ENCODE assay signal across 17 cellular contexts in genomic region chr4:75142850-75143249, GRCh38.
DNase-seq lines count a peak whose midpoint lies in the region; ATAC-seq and TF ChIP-seq lines count a peak whose summit lies in the region.
"Had no signal": no experiment of that assay in that cellular context is flagged by ENCODE, and none has a peak within 500 bp of the region (broad histone marks: within the 10 kb centered on the region; RNA-seq: fewer than 3 reads in every experiment).

No MANE protein-coding gene starts in this region.

- H2AFZ ChIP-seq in fibroblast of lung (ENCODE audit: low read length) = no peak overlapping the region

- no peak overlapping the region for H3K9ac ChIP-seq in fibroblast of lung (ENCODE audit: insufficient read depth, low read length)

- intact Hi-C loops in upper lobe of right lung (cut with DNase I) = no loop called here

- H3K4me3 ChIP-seq in SJCRH30 (no peak overlapping the region), fibroblast of lung (replicated peaks in 1 of 4; ENCODE audit: control extremely low read depth in 1 of 4, insufficient read depth in 1 of 4, low read depth in 3 of 4, low read length in 4 of 4) (no peak overlapping the region), upper lobe of right lung (no peak overlapping the region)
- H3K4me3 ChIP-seq: HAP-1, right lobe of liver had no signal

- H4K20me1 ChIP-seq in fibroblast of lung (ENCODE audit: control insufficient read depth, extremely low read depth, insufficient read depth, low read length) = no peaks in the 10 kb centered on the region

- H3K9me3 ChIP-seq in SJCRH30 (replicated peaks) (no peaks in the 10 kb centered on the region), fibroblast of lung (ENCODE audit: control insufficient read depth, insufficient read depth, low read depth, low read length) (no peaks in the 10 kb centered on the region), upper lobe of right lung (no peaks in the 10 kb centered on the region)
- H3K9me3 ChIP-seq: HAP-1, right lobe of liver had no signal

- H3K79me2 ChIP-seq in fibroblast of lung (ENCODE audit: control insufficient read depth, insufficient read depth, low read length) = no peaks in the 10 kb centered on the region

- H3K4me1 ChIP-seq in SJCRH30 = no peaks in the 10 kb centered on the region; the same call in 1 of the 2 replicates
- H3K4me1 ChIP-seq in fibroblast of lung (ENCODE audit: control insufficient read depth, extremely low read depth, insufficient read depth, low read length) = no peaks in the 10 kb centered on the region
- H3K4me1 ChIP-seq in upper lobe of right lung = no peaks in the 10 kb centered on the region
- H3K4me1 ChIP-seq: foreskin keratinocyte, HAP-1, right lobe of liver had no signal

- H3K4me2 ChIP-seq in fibroblast of lung (ENCODE audit: extremely low read depth, insufficient read depth, low read length) = no peak overlapping the region

- H3K36me3 ChIP-seq in SJCRH30 (no peaks in the 10 kb centered on the region), fibroblast of lung (ENCODE audit: control insufficient read depth, insufficient read depth, low read length) (no peaks in the 10 kb centered on the region), upper lobe of right lung (no peaks in the 10 kb centered on the region)
- H3K36me3 ChIP-seq: HAP-1, right lobe of liver had no signal

- DNase-seq in HCEC 1CT = peak; percentile 1
- DNase-seq in SJCRH30 = peak; percentile 54 to 56
- peak in 1 of 2 donors; percentile 4 for DNase-seq in fibroblast of lung (ENCODE audit: low read depth in 2 of 2)
- DNase-seq in stromal cell of bone marrow (ENCODE audit: low read depth) = peak; percentile 36
- DNase-seq in UCSD-AML1 (lab: John Stamatoyannopoulos, UW; ENCODE audit: unreplicated experiment) = no peak
- DNase-seq in upper lobe of right lung = no peak
- DNase-seq: C1 segment of cervical spinal cord; NCI-H1417 treated with DMSO at 0.1 percent for 48 hours; NCI-H510A; right lobe of liver; stimulated activated CD4-positive, alpha-beta T cell treated with anti-CD3 and anti-CD28 coated beads, Interleukin-4, amount 100 ng/mL, for 4 hours; T-helper 1 cell had no signal

- no peak for TF ChIP-seq CTCF in fibroblast of lung (conservative IDR thresholded peaks at IDR 0.05 in 1 of 2, IDR thresholded peaks at IDR 0.05 in 1 of 2; ENCODE audit: low read depth in 1 of 2, low read length in 2 of 2)
- TF ChIP-seq CTCF in upper lobe of right lung (IDR thresholded peaks at IDR 0.05) = no peak

- no peaks in the 10 kb centered on the region for H3K27me3 ChIP-seq in SJCRH30
- H3K27me3 ChIP-seq in fibroblast of lung (ENCODE audit: control insufficient read depth, insufficient read depth, low read length) = no peaks in the 10 kb centered on the region
- no peaks in the 10 kb centered on the region for H3K27me3 ChIP-seq in upper lobe of right lung
- H3K27me3 ChIP-seq: right lobe of liver had no signal

- no peak overlapping the region for H3K27ac ChIP-seq in SJCRH30
- peak overlapping the region; percentile 29 for H3K27ac ChIP-seq in fibroblast of lung (ENCODE audit: insufficient read depth, low read length)
- no peak overlapping the region for H3K27ac ChIP-seq in upper lobe of right lung
- H3K27ac ChIP-seq: foreskin keratinocyte, right lobe of liver had no signal

- ATAC-seq in HG03460 (IDR thresholded peaks at IDR 0.05; ENCODE audit: unreplicated experiment) (no peak), upper lobe of right lung (no peak), GM21723 (IDR thresholded peaks at IDR 0.05; ENCODE audit: unreplicated experiment) (no peak)
- ATAC-seq: foreskin keratinocyte, Panc1, right lobe of liver had no signal

Comparison
In these comparisons a context has a peak if more than half of its experiments do, and no peak if none do; other contexts are left out.
1. DNase-seq: peak in HCEC 1CT (single experiment), SJCRH30 (2 of 2) and stromal cell of bone marrow (single experiment); none in UCSD-AML1 (single experiment) and upper lobe of right lung (single experiment).